8 cellular contexts compared by ENCODE assay signal in genomic region chr17:19238167-19238505, GRCh38. TPM values are rescaled to one million over a fixed set of nuclear protein-coding genes. Genes with fewer than 3 reads are reported as not detected.
DNase-seq lines count a peak whose midpoint lies in the region; ATAC-seq and TF ChIP-seq lines count a peak whose summit lies in the region.

No MANE protein-coding gene starts in this region.

- no peaks in the 10 kb centered on the region for H3K9me3 Mint-ChIP-seq in H9
- H3K9me3 Mint-ChIP-seq in activated CD8-positive, alpha-beta T cell treated with anti-CD3 and anti-CD28 coated beads for 36 hours = no peaks in the 10 kb centered on the region

- H3K4me3 ChIP-seq in BE2C (ENCODE audit: low read depth, low read length) (peak overlapping the region; percentile 82), gastroesophageal sphincter (peak overlapping the region; percentile 72 to 99), neutrophil (ENCODE audit: low read depth in 1 of 2, low read length in 1 of 2) (peak overlapping the region; percentile 80 to 86)

- intact Hi-C loops in activated CD8-positive, alpha-beta T cell treated with anti-CD3 and anti-CD28 coated beads for 36 hours (cut with micrococcal nuclease) = no loop called here

- H3K9me3 ChIP-seq in BE2C (no peaks in the 10 kb centered on the region), H9 (ENCODE audit: control insufficient read depth, low read depth, low read length) (no peaks in the 10 kb centered on the region), gastroesophageal sphincter (no peaks in the 10 kb centered on the region), neutrophil (no peaks in the 10 kb centered on the region)

- peak overlapping the region; percentile 94 to 97 for H3K4me3 Mint-ChIP-seq in H9
- H3K4me3 Mint-ChIP-seq in activated CD8-positive, alpha-beta T cell treated with anti-CD3 and anti-CD28 coated beads for 36 hours = peak overlapping the region; percentile 83

- H2BK120ac ChIP-seq in H9 (ENCODE audit: low read depth, low read length, poor library complexity, severe bottlenecking) = no peak overlapping the region

- H2AK5ac ChIP-seq in H9 (ENCODE audit: insufficient read length, low read length) = no peak overlapping the region

- no peaks in the 10 kb centered on the region for H3K79me1 ChIP-seq in H9 (ENCODE audit: insufficient read depth, low read depth, low read length, poor library complexity, severe bottlenecking)

- CTCF ChIA-PET in activated CD8-positive, alpha-beta T cell treated with anti-CD3 and anti-CD28 coated beads for 36 hours (lab: Charles Lee) = no interaction called here

- H3K18ac ChIP-seq in H9 (ENCODE audit: insufficient read length, low read depth, low read length) = no peak overlapping the region

- no peak overlapping the region for H2AFZ ChIP-seq in H9 (ENCODE audit: low read length)

- peaks cover 8% of the 10 kb centered on the region; the same call in 1 of the 2 replicates for H3K79me2 ChIP-seq in H9 (ENCODE audit: insufficient read depth, low read length)

- ATAC-seq in activated CD8-positive, alpha-beta T cell treated with anti-CD3 and anti-CD28 coated beads for 36 hours = no peak
- ATAC-seq in gastroesophageal sphincter (no peak), GM21360 (IDR thresholded peaks at IDR 0.05; ENCODE audit: unreplicated experiment) (no peak), GM19455 (IDR thresholded peaks at IDR 0.05; ENCODE audit: unreplicated experiment) (no peak)

- TF ChIP-seq EP300 in gastroesophageal sphincter (IDR thresholded peaks at IDR 0.05) = no peak

- no peak overlapping the region for H3K23ac ChIP-seq in H9 (ENCODE audit: insufficient read length, low read depth, low read length)

- no peak overlapping the region for H3T11ph ChIP-seq in H9 (ENCODE audit: low read length)

- H3K9ac ChIP-seq in H9 (ENCODE audit: extremely low read depth, insufficient read length, low read length) = peak overlapping the region; percentile 63

- POLR2A ChIA-PET in activated CD8-positive, alpha-beta T cell treated with anti-CD3 and anti-CD28 coated beads for 36 hours (lab: Charles Lee) = no interaction called here

- DNase-seq in BE2C (peak; percentile 22), H9 (peak; percentile 58), T-helper 9 cell (no peak)
- peak; percentile 7 for DNase-seq in activated CD8-positive, alpha-beta T cell treated with anti-CD3 and anti-CD28 coated beads for 36 hours

- H3K27me3 Mint-ChIP-seq in H9 (ENCODE audit: low read depth) = no peaks in the 10 kb centered on the region
- peaks cover 5% of the 10 kb centered on the region for H3K27me3 Mint-ChIP-seq in activated CD8-positive, alpha-beta T cell treated with anti-CD3 and anti-CD28 coated beads for 36 hours

- no peak overlapping the region for H2BK5ac ChIP-seq in H9 (ENCODE audit: insufficient read length, low read length)

- no peak overlapping the region for H2BK15ac ChIP-seq in H9 (ENCODE audit: low read depth, low read length)

- no peak overlapping the region for H4K91ac ChIP-seq in H9 (ENCODE audit: insufficient read length, low read depth, low read length)

- peak overlapping the region; percentile 53 for H3K14ac ChIP-seq in H9 (ENCODE audit: insufficient read depth, low read length)

- H3K4ac ChIP-seq in H9 (ENCODE audit: low read depth, low read length) = no peak overlapping the region

- H3K27ac Mint-ChIP-seq in H9 = peak overlapping the region in 1 of 3 experiments; percentile 47; a peak in 1 of 7 replicates
- no peak overlapping the region for H3K27ac Mint-ChIP-seq in activated CD8-positive, alpha-beta T cell treated with anti-CD3 and anti-CD28 coated beads for 36 hours

- peak overlapping the region; percentile 75 for H3K4me2 ChIP-seq in H9 (ENCODE audit: insufficient read depth, insufficient read length, low read length)

- no CpG with 5 or more reads among the region's 21 CpGs for WGBS in H9 (ENCODE audit: extremely low coverage, insufficient read length, low lambda C conversion rate)
- WGBS in gastroesophageal sphincter (ENCODE audit: low coverage in 1 of 2), 2 donors = no CpG with 5 or more reads among the region's 21 CpGs

- H3K27ac ChIP-seq in H9 (ENCODE audit: insufficient read length, low read depth, low read length) = no peak overlapping the region
- H3K27ac ChIP-seq in gastroesophageal sphincter = peak overlapping the region; percentile 12 to 92 (median 90)
- H3K27ac ChIP-seq in neutrophil = no peak overlapping the region

- no peak overlapping the region for H4K8ac ChIP-seq in H9 (replicated peaks; ENCODE audit: insufficient read length, low read depth, low read length)

- H3K4me1 ChIP-seq in BE2C (no peaks in the 10 kb centered on the region), H9 (ENCODE audit: insufficient read depth, low read length) (no peaks in the 10 kb centered on the region; the same call in none of the 2 replicates), gastroesophageal sphincter (peaks cover 0 to 42% (median 16%) of the 10 kb centered on the region in 3 donors), neutrophil (ENCODE audit: control insufficient read depth in 1 of 2, insufficient read depth in 1 of 2, low read depth in 1 of 2, low read length in 1 of 2) (peaks cover 7 to 11% of the 10 kb centered on the region in 2 experiments)

- H3K23me2 ChIP-seq in H9 (ENCODE audit: insufficient read length, low read depth, low read length, poor library complexity, severe bottlenecking) = peaks cover 4% of the 10 kb centered on the region

- H4K20me1 ChIP-seq in H9 (ENCODE audit: control insufficient read depth, insufficient read depth, insufficient read length) = no peaks in the 10 kb centered on the region

- H3K27me3 ChIP-seq in BE2C (no peaks in the 10 kb centered on the region), H9 (ENCODE audit: insufficient read depth, low read length) (no peaks in the 10 kb centered on the region), gastroesophageal sphincter (no peaks in the 10 kb centered on the region), neutrophil (peaks cover 56% of the 10 kb centered on the region)

- peaks cover 4 to 14% (median 9%) of the 10 kb centered on the region in 3 experiments; a peak in 6 of 7 replicates for H3K36me3 Mint-ChIP-seq in H9 (ENCODE audit: insufficient read depth in 1 of 3, low read depth in 3 of 3)
- H3K36me3 Mint-ChIP-seq in activated CD8-positive, alpha-beta T cell treated with anti-CD3 and anti-CD28 coated beads for 36 hours (ENCODE audit: low read depth) = no peaks in the 10 kb centered on the region

- H3K56ac ChIP-seq in H9 (ENCODE audit: insufficient read length, low read depth, low read length) = no peak overlapping the region

- no peak overlapping the region for H2BK12ac ChIP-seq in H9 (ENCODE audit: insufficient read length, low read depth, low read length)

- TF ChIP-seq CTCF in BE2C (IDR thresholded peaks at IDR 0.05; ENCODE audit: low read depth, low read length) = no peak
- no peak for TF ChIP-seq CTCF in H9 (conservative IDR thresholded peaks at IDR 0.05)
- TF ChIP-seq CTCF in activated CD8-positive, alpha-beta T cell treated with anti-CD3 and anti-CD28 coated beads for 36 hours (IDR thresholded peaks at IDR 0.05) = no peak
- TF ChIP-seq CTCF in gastroesophageal sphincter (IDR thresholded peaks at IDR 0.05) = no peak
- no peak for TF ChIP-seq CTCF in neutrophil (IDR thresholded peaks at IDR 0.05)

- TF ChIP-seq POLR2A in gastroesophageal sphincter (IDR thresholded peaks at IDR 0.05) = peak in 1 of 2 donors; percentile 16

- H4K5ac ChIP-seq in H9 (ENCODE audit: insufficient read length, low read depth, low read length) = no peak overlapping the region

- peaks cover 19 to 20% of the 10 kb centered on the region in 2 experiments for H3K4me1 Mint-ChIP-seq in H9
- H3K4me1 Mint-ChIP-seq in activated CD8-positive, alpha-beta T cell treated with anti-CD3 and anti-CD28 coated beads for 36 hours (ENCODE audit: low read depth) = peaks cover 4% of the 10 kb centered on the region

- no peaks in the 10 kb centered on the region for H3K36me3 ChIP-seq in BE2C
- no peaks in the 10 kb centered on the region for H3K36me3 ChIP-seq in gastroesophageal sphincter
- no peaks in the 10 kb centered on the region for H3K36me3 ChIP-seq in neutrophil

- no peak overlapping the region for H2BK20ac ChIP-seq in H9 (ENCODE audit: low read depth, low read length, poor library complexity, severe bottlenecking)

RNA-seq across cellular contexts. Expression of gene EPN2, which starts 1.0 kb away (rescaled TPM):
- 12.0 TPM for polyA plus RNA-seq in BE2C (2012; ENCODE audit: insufficient read depth, insufficient read length, low read depth)
- 53.2 and 57.8 TPM in 2 replicates for total RNA-seq in H9 (2021)
- 1 to 10 TPM; 3.2 to 4.6 TPM for total RNA-seq in activated CD8-positive, alpha-beta T cell treated with anti-CD3 and anti-CD28 coated beads for 36 hours
- 100 to 1,000 TPM in 1 of 4 donors, 10 to 100 TPM in 3; 30.7 to 156 (median 45.1) TPM for total RNA-seq in gastroesophageal sphincter

Comparison
In these comparisons a context has a peak if more than half of its experiments do, and no peak if none do; other contexts are left out.
1. H3K27ac ChIP-seq: peak in gastroesophageal sphincter (4 of 4); none in H9 (single experiment) and neutrophil (single experiment).
2. Peak in every context shown above with its lines, with median percentiles within 50 percentile points of each other: H3K4me3 ChIP-seq.